Comparison of ENCODE assay signal across 17 cellular contexts in genomic region chr20:53187402-53187801, GRCh38.
DNase-seq lines count a peak whose midpoint lies in the region; ATAC-seq and TF ChIP-seq lines count a peak whose summit lies in the region.
"Had no signal": no experiment of that assay in that cellular context is flagged by ENCODE, and none has a peak within 500 bp of the region (broad histone marks: within the 10 kb centered on the region; RNA-seq: fewer than 3 reads in every experiment).

No MANE protein-coding gene starts in this region.

- 73 to 85% methylated on average over 6 of the region's 6 CpGs for WGBS in lower leg skin, 2 donors

- peak overlapping the region; percentile 13; the same call in 1 of the 2 replicates for H3K4me2 ChIP-seq in OCI-LY7 (ENCODE audit: low read length)

- no peaks in the 10 kb centered on the region for H3K9me3 ChIP-seq in OCI-LY7 (ENCODE audit: low read length)

- peak overlapping the region; percentile 8 for H3K27ac Mint-ChIP-seq in mesothelial cell of epicardium
- peak overlapping the region; percentile 15 for H3K27ac Mint-ChIP-seq in stimulated activated memory B cell treated with anti-CD40 and anti-IgM and Interleukin-4, amounts not matched to agents 10 μg/mL and 1 μg/mL and 100 μg/mL, for 72 hours

- peak; percentile 65 for ATAC-seq in GM18868 (IDR thresholded peaks at IDR 0.05; ENCODE audit: unreplicated experiment)
- no peak for ATAC-seq in stimulated activated memory B cell treated with anti-CD40 and anti-IgM and Interleukin-4, amounts not matched to agents 10 μg/mL and 1 μg/mL and 100 μg/mL, for 72 hours

- H3K4me3 ChIP-seq in OCI-LY7 (ENCODE audit: low read depth, low read length, poor library complexity, severe bottlenecking), result no peak overlapping the region
- H3K4me3 ChIP-seq in lower leg skin (ENCODE audit: low read depth, poor library complexity, severe bottlenecking), result no peak overlapping the region

- POLR2A ChIA-PET in OCI-LY7 (lab: Charles Lee), result interaction anchor here (0.5 to 0.9 kb wide), 4 partner anchors 21 to 1268 kb away, joined by 3 to 4 read pairs (median 4); no protein-coding TSS in a partner anchor

- H4K20me1 ChIP-seq in OCI-LY7 (ENCODE audit: insufficient read depth, low read length), result no peaks in the 10 kb centered on the region

- no peaks in the 10 kb centered on the region for H3K36me3 Mint-ChIP-seq in mesothelial cell of epicardium
- H3K36me3 Mint-ChIP-seq in stimulated activated memory B cell treated with anti-CD40 and anti-IgM and Interleukin-4, amounts not matched to agents 10 μg/mL and 1 μg/mL and 100 μg/mL, for 72 hours, result no peaks in the 10 kb centered on the region

- peak; percentile 41 for DNase-seq in OCI-LY7 (ENCODE audit: low spot score)
- DNase-seq in mesothelial cell of epicardium (ENCODE audit: low spot score in 2 of 2, unreplicated experiment in 2 of 2), result no peak
- DNase-seq in lower leg skin (ENCODE audit: low spot score in 2 of 2), result no peak
- no peak for DNase-seq in NCI-H1694 treated with DMSO at 0.1 percent for 48 hours (lab: John Stamatoyannopoulos, UW)
- no peak for DNase-seq in activated T-cell treated with anti-CD3 and anti-CD28 coated beads for 4 hours
- no peak for DNase-seq in HPDE6-E6E7 (ENCODE audit: extremely low spot score)
- DNase-seq: DMS 273 treated with DMSO at 0.1 percent for 48 hours, Karpas-422, MM.1S, NCI-H1105 treated with DMSO at 0.1 percent for 48 hours, NCI-H187, NCI-H345, NCI-H526, SHP77 treated with DMSO at 0.1 percent for 48 hours had no signal

- no peak overlapping the region for H3K27ac ChIP-seq in OCI-LY7 (ENCODE audit: low read depth, low read length, poor library complexity, severe bottlenecking)

- no peaks in the 10 kb centered on the region for H3K9me3 Mint-ChIP-seq in mesothelial cell of epicardium
- no peaks in the 10 kb centered on the region for H3K9me3 Mint-ChIP-seq in stimulated activated memory B cell treated with anti-CD40 and anti-IgM and Interleukin-4, amounts not matched to agents 10 μg/mL and 1 μg/mL and 100 μg/mL, for 72 hours
- H3K9me3 Mint-ChIP-seq: T-helper 1 cell treated with Interleukin-12 subunit alpha and Interleukin-12 subunit beta and Interleukin-4 antibody, amounts not matched to agents 30 μg/mL and 1 μg/mL, for 36 hours had no signal

- CTCF ChIA-PET in OCI-LY7 (lab: Charles Lee; ENCODE audit: unreplicated experiment), result interaction anchor here (0.6 kb wide), 1 partner anchor 742 kb away, joined by 3 read pairs; no protein-coding TSS in a partner anchor

- H3K4me1 ChIP-seq in OCI-LY7 (ENCODE audit: insufficient read depth, low read length, poor library complexity, severe bottlenecking), result peaks cover 11% of the 10 kb centered on the region

- peaks cover 26% of the 10 kb centered on the region for H3K4me1 Mint-ChIP-seq in mesothelial cell of epicardium
- peaks cover 8% of the 10 kb centered on the region for H3K4me1 Mint-ChIP-seq in stimulated activated memory B cell treated with anti-CD40 and anti-IgM and Interleukin-4, amounts not matched to agents 10 μg/mL and 1 μg/mL and 100 μg/mL, for 72 hours

- no peak for TF ChIP-seq POLR2A in lower leg skin (IDR thresholded peaks at IDR 0.05)

- H2AFZ ChIP-seq in OCI-LY7 (ENCODE audit: low read length), result 0 out of 2 replicates have a peak overlapping the region, but pooled peaks have one; percentile 17

- H3K4me3 Mint-ChIP-seq in mesothelial cell of epicardium, result no peak overlapping the region
- H3K4me3 Mint-ChIP-seq in stimulated activated memory B cell treated with anti-CD40 and anti-IgM and Interleukin-4, amounts not matched to agents 10 μg/mL and 1 μg/mL and 100 μg/mL, for 72 hours, result no peak overlapping the region
- H3K4me3 Mint-ChIP-seq: T-helper 1 cell treated with Interleukin-12 subunit alpha and Interleukin-12 subunit beta and Interleukin-4 antibody, amounts not matched to agents 30 μg/mL and 1 μg/mL, for 36 hours had no signal

- TF ChIP-seq CTCF in OCI-LY7 (conservative IDR thresholded peaks at IDR 0.05; ENCODE audit: low read length) (no peak), mesothelial cell of epicardium (IDR thresholded peaks at IDR 0.05; ENCODE audit: unreplicated experiment) (no peak), lower leg skin (IDR thresholded peaks at IDR 0.05) (no peak)

- H3K36me3 ChIP-seq in OCI-LY7 (ENCODE audit: insufficient read depth, low read length), result no peaks in the 10 kb centered on the region

- no peaks in the 10 kb centered on the region for H3K9me2 ChIP-seq in OCI-LY7 (ENCODE audit: insufficient read depth, low read length)

- H3K79me2 ChIP-seq in OCI-LY7 (ENCODE audit: insufficient read depth, low read depth, low read length), result no peaks in the 10 kb centered on the region

- H3K27me3 Mint-ChIP-seq in mesothelial cell of epicardium (ENCODE audit: low read depth), result peaks cover 4% of the 10 kb centered on the region
- peaks cover 10% of the 10 kb centered on the region for H3K27me3 Mint-ChIP-seq in stimulated activated memory B cell treated with anti-CD40 and anti-IgM and Interleukin-4, amounts not matched to agents 10 μg/mL and 1 μg/mL and 100 μg/mL, for 72 hours

- no TSS peak for BruUV-seq in OCI-LY7 (replicated peaks; lab: Mats Ljungman, UMichigan)

- intact Hi-C loops in OCI-LY7 (cut with micrococcal nuclease; ENCODE audit: unreplicated experiment), result no loop called here
- intact Hi-C loops in lower leg skin (cut with DNase I; ENCODE audit: low total_unique reads), result no loop called here
